In the genomic region with DNA sequence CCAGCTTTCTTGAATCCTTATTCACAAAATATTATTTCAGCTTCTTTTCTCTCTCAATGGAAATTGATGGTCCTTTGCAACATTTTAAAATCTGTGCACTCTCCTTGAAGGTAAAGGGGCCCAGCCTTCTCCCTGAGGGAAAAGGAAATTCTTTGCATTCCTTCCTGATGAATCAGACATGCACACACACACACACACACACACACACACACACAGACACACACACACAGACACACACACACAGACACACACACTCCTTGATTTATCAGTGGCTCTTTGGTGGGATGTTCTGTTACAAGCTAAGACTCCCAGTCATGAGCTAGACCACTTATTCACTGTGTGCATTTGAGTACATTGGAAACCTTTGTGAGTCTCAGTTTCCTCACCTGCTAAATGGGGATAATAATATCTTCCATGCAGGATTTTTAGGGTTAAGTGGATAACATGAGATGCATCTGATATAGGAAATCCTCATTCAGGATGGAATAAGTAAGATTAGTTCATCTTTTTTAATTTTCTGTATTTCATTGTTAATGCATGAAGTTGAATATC, we compare ENCODE assay signal across 1 cellular context.
TF ChIP-seq lines count a peak whose summit lies in the region.

No MANE protein-coding gene starts in this region.

TF ChIP-seq in endothelial cell of umbilical vein, 7 proteins besides CTCF, POLR2A, EP300 and RAD21 (continued from another document):
- no peak for TF ChIP-seq GATA2 (IDR thresholded peaks at IDR 0.05; ENCODE audit: insufficient read depth, insufficient read length, low read depth, low read length)
- TF ChIP-seq, protein P1, sequence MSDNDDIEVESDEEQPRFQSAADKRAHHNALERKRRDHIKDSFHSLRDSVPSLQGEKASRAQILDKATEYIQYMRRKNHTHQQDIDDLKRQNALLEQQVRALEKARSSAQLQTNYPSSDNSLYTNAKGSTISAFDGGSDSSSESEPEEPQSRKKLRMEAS (IDR thresholded peaks at IDR 0.05; ENCODE audit: insufficient read depth, insufficient read length) = no peak
TF ChIP-seq in endothelial cell of umbilical vein: peak in this region for 3.
